In genomic region chr1:21574464-21575151, GRCh38 we compare ENCODE assay signal across 8 cellular contexts.
DNase-seq lines count a peak whose midpoint lies in the region; ATAC-seq and TF ChIP-seq lines count a peak whose summit lies in the region.

No MANE protein-coding gene starts in this region.

- peak; percentile 14 for ATAC-seq in left lobe of liver
- ATAC-seq in upper lobe of left lung (ENCODE audit: low FRiP score in 2 of 2): peak; percentile 17 to 26

- peaks cover 3% of the 10 kb centered on the region for H3K4me1 Mint-ChIP-seq in activated CD4-positive, alpha-beta T cell treated with anti-CD3 and anti-CD28 coated beads, Interleukin-2, amount 10 ng/mL, durations not matched to agents 7 days and 5 days

- no peak overlapping the region for H3K27ac Mint-ChIP-seq in activated CD4-positive, alpha-beta T cell treated with anti-CD3 and anti-CD28 coated beads, Interleukin-2, amount 10 ng/mL, durations not matched to agents 7 days and 5 days

- H3K27ac ChIP-seq in brain microvascular endothelial cell: peak overlapping the region; percentile 10
- peak overlapping the region; percentile 74 to 86 (median 83) for H3K27ac ChIP-seq in upper lobe of left lung

- in situ Hi-C loops in brain microvascular endothelial cell (cut with HindIII; ENCODE audit: low pct_ligation_motif_present, low sequenced_read_pairs): no loop called here

- H3K4me3 ChIP-seq in brain microvascular endothelial cell (ENCODE audit: low read depth, low read length) (no peak overlapping the region), upper lobe of left lung (peak overlapping the region in 1 of 4 donors; percentile 1)

- H3K9me3 ChIP-seq in upper lobe of left lung: no peaks in the 10 kb centered on the region

- 54 to 66% methylated on average over 10 to 30 of the region's 31 CpGs for WGBS in upper lobe of left lung, 2 donors

- DNase-seq in NCI-H1105 (lab: John Stamatoyannopoulos, UW) (peak; percentile 62), NCI-H1105 treated with DMSO at 0.1 percent for 48 hours (lab: John Stamatoyannopoulos, UW) (no peak), brain microvascular endothelial cell (peak; percentile 51), left lobe of liver (ENCODE audit: low spot score) (no peak), upper lobe of left lung (peak; percentile 35 to 84), pons (ENCODE audit: low spot score) (no peak), NCI-H82 treated with DMSO at 0.1 percent for 48 hours (lab: John Stamatoyannopoulos, UW; ENCODE audit: unreplicated experiment) (no peak)
- no peak for DNase-seq in activated CD4-positive, alpha-beta T cell treated with anti-CD3 and anti-CD28 coated beads, Interleukin-2, amount 10 ng/mL, durations not matched to agents 7 days and 5 days

- H3K4me3 Mint-ChIP-seq in activated CD4-positive, alpha-beta T cell treated with anti-CD3 and anti-CD28 coated beads, Interleukin-2, amount 10 ng/mL, durations not matched to agents 7 days and 5 days: no peak overlapping the region

- TF ChIP-seq CTCF in brain microvascular endothelial cell (IDR thresholded peaks at IDR 0.05; ENCODE audit: low read depth, low read length, missing control alignments) (peak; percentile 23), upper lobe of left lung (IDR thresholded peaks at IDR 0.05) (peak in 1 of 6 experiments; percentile 23)

- no peaks in the 10 kb centered on the region for H3K9me3 Mint-ChIP-seq in activated CD4-positive, alpha-beta T cell treated with anti-CD3 and anti-CD28 coated beads, Interleukin-2, amount 10 ng/mL, durations not matched to agents 7 days and 5 days

- peaks cover 4% of the 10 kb centered on the region for H3K27me3 Mint-ChIP-seq in activated CD4-positive, alpha-beta T cell treated with anti-CD3 and anti-CD28 coated beads, Interleukin-2, amount 10 ng/mL, durations not matched to agents 7 days and 5 days

- peak in 1 of 4 donors; percentile 14 for TF ChIP-seq EP300 in upper lobe of left lung (IDR thresholded peaks at IDR 0.05)

- H3K27me3 ChIP-seq in brain microvascular endothelial cell (replicated peaks): no peaks in the 10 kb centered on the region
- H3K27me3 ChIP-seq in upper lobe of left lung: no peaks in the 10 kb centered on the region

- H3K4me1 ChIP-seq in upper lobe of left lung: peaks cover 10 to 22% (median 15%) of the 10 kb centered on the region in 4 donors

- no peaks in the 10 kb centered on the region for H3K36me3 Mint-ChIP-seq in activated CD4-positive, alpha-beta T cell treated with anti-CD3 and anti-CD28 coated beads, Interleukin-2, amount 10 ng/mL, durations not matched to agents 7 days and 5 days (ENCODE audit: low read depth)

- POLR2A ChIA-PET in activated CD4-positive, alpha-beta T cell treated with anti-CD3 and anti-CD28 coated beads, Interleukin-2, amount 10 ng/mL, durations not matched to agents 7 days and 5 days (lab: Charles Lee): no interaction called here

- no peaks in the 10 kb centered on the region for H3K36me3 ChIP-seq in brain microvascular endothelial cell (replicated peaks)
- H3K36me3 ChIP-seq in upper lobe of left lung: no peaks in the 10 kb centered on the region

- no peak for TF ChIP-seq POLR2A in upper lobe of left lung (IDR thresholded peaks at IDR 0.05)

- CTCF ChIA-PET in activated CD4-positive, alpha-beta T cell treated with anti-CD3 and anti-CD28 coated beads, Interleukin-2, amount 10 ng/mL, durations not matched to agents 7 days and 5 days (lab: Charles Lee): no interaction called here

Comparison
In these comparisons a context has a peak if more than half of its experiments do, and no peak if none do; other contexts are left out.
1. DNase-seq: peak in NCI-H1105 (single experiment), brain microvascular endothelial cell (single experiment) and upper lobe of left lung (2 of 2); none in NCI-H1105 treated with DMSO at 0.1 percent for 48 hours (single experiment), left lobe of liver (single experiment), activated CD4-positive, alpha-beta T cell treated with anti-CD3 and anti-CD28 coated beads, Interleukin-2, amount 10 ng/mL, durations not matched to agents 7 days and 5 days (single experiment), pons (single experiment) and NCI-H82 treated with DMSO at 0.1 percent for 48 hours (single experiment).